In the genomic region with DNA sequence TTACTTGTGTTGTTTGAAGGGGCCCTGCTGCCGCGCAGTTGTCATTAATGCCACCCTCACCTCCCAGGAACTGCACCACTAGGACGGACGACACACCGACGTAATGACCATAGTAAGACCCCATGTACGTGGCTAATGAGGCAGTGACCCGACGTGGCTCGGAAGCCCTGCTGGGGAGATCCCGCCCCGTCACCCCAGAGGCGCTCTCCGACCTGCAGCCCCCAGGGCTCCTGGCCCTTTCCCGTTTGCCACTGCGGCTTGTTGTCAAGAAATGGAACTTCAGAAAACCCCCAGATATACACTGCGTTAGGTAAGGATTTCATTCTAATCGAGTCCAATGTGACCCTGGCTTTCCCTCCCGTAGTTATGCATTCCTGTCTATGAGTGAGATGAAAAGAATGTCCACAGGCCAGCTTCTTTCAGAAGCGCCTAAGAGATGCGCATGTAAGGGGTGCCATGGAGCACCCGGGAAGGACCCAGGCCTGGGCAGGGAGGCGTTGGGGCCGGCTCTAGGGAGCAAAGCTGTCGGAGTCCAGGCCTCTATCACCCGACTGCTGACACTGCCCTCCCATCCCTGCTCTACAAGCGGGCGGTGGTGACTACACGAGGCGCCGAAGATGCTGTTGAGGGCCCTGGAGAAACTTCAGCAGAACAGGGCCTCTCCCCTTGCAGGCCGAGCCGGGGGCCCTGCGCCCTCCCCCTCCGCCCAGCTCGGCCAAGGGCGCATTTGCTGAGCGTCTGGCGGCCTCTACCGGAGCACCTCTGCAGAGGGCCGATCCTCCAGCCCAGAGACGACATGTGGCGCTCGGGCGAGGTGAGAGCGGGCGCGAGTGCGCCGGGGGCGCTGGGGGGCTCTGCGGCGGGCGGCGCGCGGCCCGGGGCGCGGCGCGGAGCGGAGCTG, we compare ENCODE assay signal across 8 cellular contexts. TPM values are rescaled to one million over a fixed set of nuclear protein-coding genes. Genes with fewer than 3 reads are reported as not detected.
A peak's percentile ranks its signal among the peaks of the same experiment; 100 is the strongest.
DNase-seq lines count a peak whose midpoint lies in the region; ATAC-seq, FAIRE-seq and TF ChIP-seq lines count a peak whose summit lies in the region.

A gene (plus strand): TSS at position 765 of the 901 bp plus-strand sequence. CDS start 2,187 bp downstream, outside the sequence.

- H3K36me3 ChIP-seq in kidney (ENCODE audit: control insufficient read depth in 1 of 2, insufficient read depth in 2 of 2, low read length in 2 of 2), result no peaks in the 10 kb centered on the region

- peaks cover 14% of the 10 kb centered on the region for H3K4me1 Mint-ChIP-seq in HFFc6 (ENCODE audit: low read depth)

- FAIRE-seq in kidney (lab: Jason Lieb, UNC), result no peak

- H3K4me3 ChIP-seq in kidney (ENCODE audit: low read length in 2 of 2), result no peak within 1 kb of the TSS

- intact Hi-C loops in kidney (cut with DNase I), result no loop called here

- H3K9me3 Mint-ChIP-seq in HFFc6, result no peaks in the 10 kb centered on the region

- no peak within 1 kb of the TSS for H3K27ac ChIP-seq in kidney (ENCODE audit: low read depth in 2 of 2, low read length in 2 of 2)

- H3K9ac ChIP-seq in kidney (ENCODE audit: low read length in 2 of 2), result no peak within 1 kb of the TSS

- TF ChIP-seq CTCF in HFFc6 (IDR thresholded peaks at IDR 0.05) (peak; percentile 40; the same call in 1 of the 2 replicates), kidney (IDR thresholded peaks at IDR 0.05; ENCODE audit: borderline replicate concordance, extremely low read depth, insufficient read depth) (peak; percentile 44)

- ATAC-seq in GM19324 (IDR thresholded peaks at IDR 0.05; ENCODE audit: low FRiP score, unreplicated experiment) (no peak), GM18867 (IDR thresholded peaks at IDR 0.05; ENCODE audit: unreplicated experiment) (no peak)

- peak within 1 kb of the TSS; percentile 65 for H3K4me3 Mint-ChIP-seq in HFFc6

- no peaks in the 10 kb centered on the region for H3K36me3 Mint-ChIP-seq in HFFc6 (ENCODE audit: low read depth)

- in situ Hi-C loops in ACHN (cut with HindIII; ENCODE audit: low pct_ligation_motif_present, low pct_unique_long_range_greater_than_20kb, low sequenced_read_pairs), result no loop called here

- DNase-seq in ACHN, result peak; percentile 50
- DNase-seq in HFFc6, result peak; percentile 30
- DNase-seq in astrocyte of the hippocampus (ENCODE audit: low read depth, low spot score), result peak; percentile 88
- no peak for DNase-seq in kidney
- DNase-seq in T1000 (lab: John Stamatoyannopoulos, UW), result no peak
- no peak for DNase-seq in cortex of kidney (lab: John Stamatoyannopoulos, UW)

- no peaks in the 10 kb centered on the region for H3K9me3 ChIP-seq in kidney (ENCODE audit: control insufficient read depth in 1 of 2, low read length in 2 of 2)

- no peaks in the 10 kb centered on the region for H3K4me1 ChIP-seq in kidney (ENCODE audit: control insufficient read depth in 1 of 2, insufficient read depth in 1 of 2, low read depth in 1 of 2, low read length in 2 of 2)

- no peaks in the 10 kb centered on the region; the same call in 1 of the 2 replicates for H3K27me3 Mint-ChIP-seq in HFFc6 (ENCODE audit: insufficient read depth)

- H3K27ac Mint-ChIP-seq in HFFc6, result no peak within 1 kb of the TSS

RNA-seq across cellular contexts. Expression of the gene that starts here (rescaled TPM):
- total RNA-seq in HFFc6 (2021; fragmentation: NEBNext Ultra II Directional; extraction: Animal tissue kit (Norgen Biotek cat#: 25700)), result 1 to 10 TPM; 2.0 to 4.9 (median 3.2) TPM
- not detected for total RNA-seq in kidney
- polyA plus RNA-seq in kidney (ENCODE audit: insufficient read depth, low read depth, low replicate concordance), result not detected

Comparison
In these comparisons a context has a peak if more than half of its experiments do, and no peak if none do; other contexts are left out.
1. DNase-seq: peak in ACHN (single experiment), HFFc6 (single experiment) and astrocyte of the hippocampus (single experiment); none in kidney (single experiment), T1000 (single experiment) and cortex of kidney (single experiment).